ENCODE assay signal across 2 cellular contexts in genomic region chr1:166193057-166193456, GRCh38.
A peak's percentile ranks its signal among the peaks of the same experiment; 100 is the strongest.
TF ChIP-seq lines count a peak whose summit lies in the region.

No MANE protein-coding gene starts in this region.

TF ChIP-seq in HepG2, 621 proteins besides CTCF, POLR2A, EP300 and RAD21 (continued from another document):
- peak; percentile 2 to 88; a peak in 3 of 4 replicates for TF ChIP-seq REST (IDR thresholded peaks at IDR 0.05; ENCODE audit: borderline replicate concordance in 1 of 2, low read depth in 1 of 2, low read length in 2 of 2)

TF ChIP-seq in PFSK-1, 5 proteins besides CTCF, POLR2A, EP300 and RAD21 (continued from another document):
- TF ChIP-seq REST (IDR thresholded peaks at IDR 0.05; ENCODE audit: insufficient read depth in 1 of 2, low read depth in 2 of 2, low read length in 2 of 2): peak; percentile 63 to 88
